Comparison of ENCODE assay signal across 6 cellular contexts in the genomic region with DNA sequence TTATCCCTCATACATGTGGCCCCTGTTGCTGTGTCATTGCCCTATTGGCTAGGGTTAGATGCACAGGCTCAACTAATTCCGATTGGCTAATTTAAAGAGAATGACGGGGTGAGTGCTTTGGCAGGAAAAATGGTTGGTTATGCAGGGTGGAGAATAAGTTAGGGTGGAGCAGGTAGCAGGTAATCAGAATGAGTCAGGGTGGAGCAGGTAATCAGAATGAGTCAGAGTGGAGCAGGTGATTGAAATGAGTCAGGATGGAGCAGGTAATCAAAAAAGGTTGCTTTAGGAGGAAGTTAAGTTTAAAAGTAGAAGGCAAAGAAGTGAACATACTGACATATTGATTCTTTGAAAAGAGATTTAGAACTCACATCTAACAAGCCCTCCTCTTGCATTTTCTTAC.
DNase-seq lines count a peak whose midpoint lies in the region; ATAC-seq, FAIRE-seq and TF ChIP-seq lines count a peak whose summit lies in the region.
"Not testable (repeated sequence)": the region's sequence is repeated elsewhere in the genome, so short reads cannot be mapped to it uniquely, and the experiment has no call there.

No MANE protein-coding gene starts in this region.

- not testable (repeated sequence) for H4K12ac ChIP-seq in trophoblast cell (ENCODE audit: low read depth, low read length)

- not testable (repeated sequence) for H3K18ac ChIP-seq in trophoblast cell (ENCODE audit: low read length)

- not testable (repeated sequence) for H3K9me3 ChIP-seq in astrocyte (ENCODE audit: insufficient read depth, low read depth, low read length); mucosa of descending colon; trophoblast cell (ENCODE audit: insufficient read depth, low read depth, low read length)

- not testable (repeated sequence) for H3K4me1 Mint-ChIP-seq in astrocyte (ENCODE audit: low read depth, unreplicated experiment); type B pancreatic cell (ENCODE audit: unreplicated experiment)

- not testable (repeated sequence) for H3K14ac ChIP-seq in trophoblast cell (ENCODE audit: low read length)

- H3K79me1 ChIP-seq in trophoblast cell (ENCODE audit: low read length) = not testable (repeated sequence)

- H3K23ac ChIP-seq in trophoblast cell (ENCODE audit: low read length) = not testable (repeated sequence)

- intact Hi-C loops in mucosa of descending colon (cut with DNase I, micrococcal nuclease) = not testable (repeated sequence)

- peak; percentile 75 for FAIRE-seq in astrocyte (lab: Jason Lieb, UNC)

- not testable (repeated sequence) for H2BK5ac ChIP-seq in trophoblast cell (ENCODE audit: low read depth, low read length, poor library complexity)

- not testable (repeated sequence) for H3K27me3 ChIP-seq in astrocyte (ENCODE audit: insufficient read depth, low read length); trophoblast cell (ENCODE audit: insufficient read depth, low read length)

- not testable (repeated sequence) for H3K27ac ChIP-seq in astrocyte (ENCODE audit: low read depth, low read length); trophoblast cell (ENCODE audit: low read depth, low read length)

- H3K27ac Mint-ChIP-seq in astrocyte (ENCODE audit: unreplicated experiment) = not testable (repeated sequence)
- peak overlapping the region; percentile 6 for H3K27ac Mint-ChIP-seq in type B pancreatic cell

- H4K8ac ChIP-seq in trophoblast cell (ENCODE audit: low read depth, low read length) = not testable (repeated sequence)

- not testable (repeated sequence) for H2BK120ac ChIP-seq in trophoblast cell (ENCODE audit: insufficient read depth, low read length, poor library complexity)

- peak; percentile 85 for ATAC-seq in mucosa of descending colon

- WGBS in trophoblast cell (ENCODE audit: extremely low coverage, insufficient coverage, insufficient read length) = no CpG with 5 or more reads among the region's 2 CpGs

- not testable (repeated sequence) for H3K36me3 ChIP-seq in astrocyte (ENCODE audit: insufficient read depth, low read length); mucosa of descending colon (ENCODE audit: low read depth); trophoblast cell (ENCODE audit: control insufficient read depth in 1 of 2, insufficient read depth in 2 of 2, low read length in 2 of 2)

- not testable (repeated sequence) for H3K4me2 ChIP-seq in astrocyte (ENCODE audit: low read length); trophoblast cell (ENCODE audit: low read length)

- H3K4me1 ChIP-seq in astrocyte (ENCODE audit: insufficient read depth, low read length); mucosa of descending colon (ENCODE audit: low read depth); trophoblast cell (ENCODE audit: control insufficient read depth in 1 of 2, insufficient read depth in 2 of 2, low read length in 2 of 2): not testable (repeated sequence)

- DNase-seq in HT-29 (ENCODE audit: low spot score) = peak; percentile 29
- DNase-seq in astrocyte (ENCODE audit: low read depth); type B pancreatic cell (ENCODE audit: extremely low spot score, unreplicated experiment): not testable (repeated sequence)
- peak; percentile 35 for DNase-seq in epithelial cell of esophagus (ENCODE audit: low read depth)
- peak in 1 of 3 donors; percentile 55 for DNase-seq in mucosa of descending colon
- peak; percentile 14 to 35 for DNase-seq in trophoblast cell

- not testable (repeated sequence) for H3K4me3 ChIP-seq in astrocyte (ENCODE audit: insufficient read depth, low read depth, low read length); epithelial cell of esophagus (ENCODE audit: low read length); mucosa of descending colon; trophoblast cell (ENCODE audit: low read depth, low read length)

- H3K4me3 Mint-ChIP-seq in astrocyte (ENCODE audit: unreplicated experiment); type B pancreatic cell: not testable (repeated sequence)

- not testable (repeated sequence) for H3K4ac ChIP-seq in trophoblast cell (ENCODE audit: low read depth, low read length)

- not testable (repeated sequence) for H3K27me3 Mint-ChIP-seq in astrocyte (ENCODE audit: low read depth, unreplicated experiment); type B pancreatic cell

- H2BK12ac ChIP-seq in trophoblast cell (ENCODE audit: low read length) = not testable (repeated sequence)

- not testable (repeated sequence) for H3K9me3 Mint-ChIP-seq in astrocyte (ENCODE audit: unreplicated experiment); type B pancreatic cell

- not testable (repeated sequence) for H3K79me2 ChIP-seq in astrocyte (ENCODE audit: insufficient read depth, low read length); trophoblast cell (ENCODE audit: control insufficient read depth, insufficient read depth, low read length, poor library complexity)

- H3K9ac ChIP-seq in astrocyte (ENCODE audit: low read length); trophoblast cell (ENCODE audit: low read length): not testable (repeated sequence)

- H2AK5ac ChIP-seq in trophoblast cell (ENCODE audit: low read length) = not testable (repeated sequence)

- not testable (repeated sequence) for H4K20me1 ChIP-seq in astrocyte (ENCODE audit: insufficient read depth, low read length)

- H4K91ac ChIP-seq in trophoblast cell (ENCODE audit: low read depth, low read length) = not testable (repeated sequence)

- H3K36me3 Mint-ChIP-seq in astrocyte (ENCODE audit: low read depth, unreplicated experiment); type B pancreatic cell: not testable (repeated sequence)

- not testable (repeated sequence) for TF ChIP-seq CTCF in astrocyte (IDR thresholded peaks at IDR 0.05; ENCODE audit: insufficient read depth, low read depth, low read length); epithelial cell of esophagus (IDR thresholded peaks at IDR 0.05; ENCODE audit: insufficient read depth, low read depth, low read length, missing control alignments); mucosa of descending colon (IDR thresholded peaks at IDR 0.05); type B pancreatic cell (conservative IDR thresholded peaks at IDR 0.05)

- not testable (repeated sequence) for H2AFZ ChIP-seq in astrocyte (ENCODE audit: low read depth, low read length); trophoblast cell (ENCODE audit: insufficient read depth, low read length, poor library complexity)
